ENCODE assay signal across 8 cellular contexts in the genomic region with DNA sequence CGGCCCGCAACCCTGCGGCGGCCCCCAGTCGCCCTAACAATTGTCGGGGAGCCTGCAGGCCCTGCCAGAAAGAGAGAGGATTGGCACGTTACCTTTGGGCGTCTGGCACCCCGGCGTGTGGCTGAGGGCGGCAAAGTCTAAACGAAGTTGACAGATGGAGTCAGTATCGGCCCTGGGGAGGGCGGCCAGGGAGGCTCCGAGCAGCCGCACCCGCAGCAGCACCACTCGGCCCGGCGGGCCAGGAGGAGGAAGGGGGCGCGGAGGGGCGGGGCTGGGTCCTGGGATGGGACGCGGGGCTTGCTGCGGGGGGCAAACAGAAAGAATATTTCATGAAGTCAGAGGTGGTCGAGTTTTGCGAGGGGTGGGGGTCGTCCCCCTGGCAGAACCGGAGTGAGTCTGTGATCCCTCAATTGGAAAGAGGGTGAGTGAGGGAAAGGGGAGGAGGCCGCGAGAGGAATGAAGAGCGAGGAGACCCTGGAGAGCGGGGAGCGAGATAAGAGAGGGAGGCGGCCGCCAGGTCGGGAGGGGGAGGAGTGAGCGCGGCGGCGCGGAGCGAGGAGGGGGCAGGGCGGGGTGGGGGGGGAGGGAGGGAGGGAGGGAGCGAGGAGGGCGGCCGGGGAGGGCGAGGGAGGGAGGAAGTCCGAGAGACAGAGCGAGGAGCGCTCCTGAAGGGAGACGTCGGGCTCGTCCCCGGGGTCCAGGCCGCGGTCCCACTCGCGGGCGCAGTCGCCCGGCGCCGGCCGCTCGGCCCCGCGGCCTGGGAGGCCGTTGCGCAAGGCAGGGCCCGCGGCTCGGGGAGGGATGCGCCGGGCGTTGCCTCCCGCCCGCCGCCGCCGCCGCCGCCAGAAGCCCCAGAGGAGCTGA. TPM values are rescaled to one million over a fixed set of nuclear protein-coding genes. Genes with fewer than 3 reads are reported as not detected.
DNase-seq lines count a peak whose midpoint lies in the region; ATAC-seq and TF ChIP-seq lines count a peak whose summit lies in the region.

FOXF2 (plus strand) TSS at position 650 of the 864 bp plus-strand sequence. CDS start 372 bp downstream, outside the sequence.

- POLR2A ChIA-PET in AG04450 (lab: Yijun Ruan, JAX) = no interaction called here

- H3K36me3 ChIP-seq in HUES48 (ENCODE audit: control insufficient read depth, insufficient read depth, low read length) = no peaks in the 10 kb centered on the region
- no peaks in the 10 kb centered on the region for H3K36me3 ChIP-seq in colonic mucosa
- H3K36me3 ChIP-seq in muscle layer of duodenum (ENCODE audit: control insufficient read depth in 1 of 2, insufficient read depth in 2 of 2, low read length in 2 of 2) = no peaks in the 10 kb centered on the region

- no peak within 1 kb of the TSS for H3K9ac ChIP-seq in HUES48 (ENCODE audit: low read depth, low read length)
- peak within 1 kb of the TSS; percentile 63 to 66 for H3K9ac ChIP-seq in colonic mucosa (ENCODE audit: low read depth in 2 of 2, low read length in 2 of 2)

- intact Hi-C loops in colonic mucosa (cut with DNase I) = no loop called here

- H3K4me3 ChIP-seq in AG04450 (ENCODE audit: low read depth, low read length) = peak within 1 kb of the TSS; percentile 76
- peak within 1 kb of the TSS; percentile 32; the same call in 1 of the 2 replicates for H3K4me3 ChIP-seq in HUES48 (ENCODE audit: low read depth, low read length)
- peak within 1 kb of the TSS; percentile 31 for H3K4me3 ChIP-seq in colonic mucosa
- H3K4me3 ChIP-seq in muscle layer of duodenum (ENCODE audit: low read depth in 1 of 2, low read length in 2 of 2) = peak within 1 kb of the TSS; percentile 33 to 66

- peaks cover 13% of the 10 kb centered on the region for H3K9me3 ChIP-seq in AG04450 (ENCODE audit: control insufficient read depth, insufficient read depth, low read length)
- no peaks in the 10 kb centered on the region for H3K9me3 ChIP-seq in HUES48 (ENCODE audit: control insufficient read depth, insufficient read depth, low read length)
- H3K9me3 ChIP-seq in colonic mucosa = no peaks in the 10 kb centered on the region
- H3K9me3 ChIP-seq in muscle layer of duodenum (ENCODE audit: control insufficient read depth in 1 of 2, low read length in 2 of 2) = no peaks in the 10 kb centered on the region

- H3K4me1 ChIP-seq in HUES48 (ENCODE audit: control insufficient read depth, insufficient read depth, low read length) (peaks cover 25% of the 10 kb centered on the region), colonic mucosa (no peaks in the 10 kb centered on the region), muscle layer of duodenum (ENCODE audit: control insufficient read depth in 1 of 2, insufficient read depth in 2 of 2, low read length in 2 of 2) (peaks cover 0 to 34% of the 10 kb centered on the region in 2 donors)

- no peak for TF ChIP-seq CTCF in AG04450 (IDR thresholded peaks at IDR 0.05; ENCODE audit: low read depth, low read length)
- TF ChIP-seq CTCF in colonic mucosa (IDR thresholded peaks at IDR 0.05) = no peak

- DNase-seq in AG04450 (ENCODE audit: low read depth, low spot score) (no peak), colonic mucosa (no peak), DMS53 treated with DMSO at 0.1 percent for 48 hours (lab: John Stamatoyannopoulos, UW; ENCODE audit: unreplicated experiment) (no peak)
- DNase-seq in central memory CD4-positive, alpha-beta T cell = no peak

- no peak for ATAC-seq in HG03139 (IDR thresholded peaks at IDR 0.05; ENCODE audit: unreplicated experiment)
- ATAC-seq in GM19351 (IDR thresholded peaks at IDR 0.05; ENCODE audit: unreplicated experiment) = no peak

- peak within 1 kb of the TSS; percentile 39 for H3K27ac ChIP-seq in AG04450 (ENCODE audit: low read depth, low read length)
- H3K27ac ChIP-seq in HUES48 (ENCODE audit: low read depth, low read length) = no peak within 1 kb of the TSS
- H3K27ac ChIP-seq in colonic mucosa = peak within 1 kb of the TSS; percentile 66
- H3K27ac ChIP-seq in muscle layer of duodenum (ENCODE audit: low read length) = peak within 1 kb of the TSS; percentile 1

- H3K27me3 ChIP-seq in AG04450 (ENCODE audit: control insufficient read depth, insufficient read depth, low read length) (no peaks in the 10 kb centered on the region), HUES48 (ENCODE audit: control insufficient read depth, insufficient read depth, low read length) (peaks cover 98% of the 10 kb centered on the region), colonic mucosa (peaks cover 84% of the 10 kb centered on the region), muscle layer of duodenum (ENCODE audit: low read depth, low read length) (peaks cover 48% of the 10 kb centered on the region)

- CTCF ChIA-PET in AG04450 (lab: Charles Lee) = interaction anchor here (1.1 kb wide), 1 partner anchor 476 kb away, joined by 4 read pairs; no protein-coding TSS in a partner anchor

RNA-seq across cellular contexts. Expression of gene FOXF2, which starts in this region (rescaled TPM):
- 17.3 TPM in 2 replicates for polyA plus RNA-seq in AG04450 (2011; rRNA removed)
- polyA minus RNA-seq in AG04450 (2011; rRNA and poly(A)+ RNA removed) = 13.0 and 13.8 TPM in 2 replicates
- total RNA-seq in colonic mucosa = 1 to 10 TPM; 4.2 to 8.4 TPM
